Comparison of ENCODE assay signal across 21 cellular contexts in the genomic region with DNA sequence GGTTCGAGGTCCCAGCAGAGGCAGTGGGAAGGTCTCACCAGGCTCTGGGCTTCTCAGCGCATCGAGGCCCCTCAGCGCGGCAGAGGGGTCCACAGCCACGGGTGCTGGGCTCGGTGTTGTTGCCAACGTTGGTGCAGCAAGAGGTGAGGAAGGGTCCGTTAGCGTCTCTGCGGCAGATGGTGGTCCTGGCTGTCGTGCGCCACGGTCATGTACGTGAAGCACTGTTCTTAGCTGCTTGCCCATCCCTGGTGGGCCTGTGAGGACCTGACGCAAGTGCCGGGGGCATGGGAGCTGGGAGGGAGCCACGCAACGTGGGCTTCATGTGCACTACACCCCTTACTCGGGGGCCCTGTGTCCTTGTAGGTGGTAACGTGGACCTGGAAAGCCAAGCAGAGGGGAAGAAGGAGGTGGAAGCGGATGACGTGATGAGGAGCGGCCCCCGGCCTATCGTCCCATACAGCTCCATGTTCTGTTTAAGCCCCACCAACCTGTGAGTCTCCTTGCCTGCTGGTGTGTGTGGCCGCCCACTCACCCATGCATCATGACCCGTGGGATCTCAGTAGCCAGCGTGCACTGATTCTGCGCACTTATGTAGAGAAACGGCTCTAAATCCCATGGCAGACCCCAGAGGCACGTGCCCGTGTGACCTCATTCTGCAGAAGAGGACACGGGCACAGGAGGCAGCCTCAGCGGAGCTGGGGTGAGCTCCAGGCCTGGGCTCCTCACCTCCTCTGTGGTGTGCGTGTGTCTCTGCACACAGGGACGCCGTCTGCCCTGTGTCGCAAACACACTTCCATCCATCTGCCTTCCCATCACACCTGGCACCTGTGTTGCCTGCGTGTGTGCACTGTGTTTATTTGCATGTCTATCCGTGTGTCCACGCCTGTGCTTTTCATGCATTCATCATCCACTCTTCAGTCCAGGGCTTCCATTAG.
A peak's percentile ranks its signal among the peaks of the same experiment; 100 is the strongest.
DNase-seq lines count a peak whose midpoint lies in the region; ATAC-seq and TF ChIP-seq lines count a peak whose summit lies in the region.
"Had no signal": no experiment of that assay in that cellular context is flagged by ENCODE, and none has a peak within 500 bp of the region (broad histone marks: within the 10 kb centered on the region; RNA-seq: fewer than 3 reads in every experiment).

No MANE protein-coding gene starts in this region.

- no peak overlapping the region for H3K14ac ChIP-seq in H9 (ENCODE audit: insufficient read depth, low read length)

- H4K20me1 ChIP-seq in H9 (ENCODE audit: control insufficient read depth, insufficient read depth, insufficient read length): no peaks in the 10 kb centered on the region

- no peak overlapping the region for H2AK5ac ChIP-seq in H9 (ENCODE audit: insufficient read length, low read length)
- no peak overlapping the region for H2AK5ac ChIP-seq in mesendoderm (ENCODE audit: low read length)

- H3K36me3 Mint-ChIP-seq in CD14-positive monocyte: no peaks in the 10 kb centered on the region
- peaks cover 3 to 21% (median 16%) of the 10 kb centered on the region in 3 experiments; a peak in 6 of 7 replicates for H3K36me3 Mint-ChIP-seq in H9 (ENCODE audit: insufficient read depth in 1 of 3, low read depth in 3 of 3)
- peaks cover 31% of the 10 kb centered on the region for H3K36me3 Mint-ChIP-seq in endodermal cell (ENCODE audit: low read depth)
- no peaks in the 10 kb centered on the region for H3K36me3 Mint-ChIP-seq in Calu3 (ENCODE audit: insufficient read depth, unreplicated experiment)
- H3K36me3 Mint-ChIP-seq: activated naive CD4-positive, alpha-beta T cell treated with anti-CD3 and anti-CD28 coated beads, Interleukin-2, amount 50 U/mL, for 24 hours had no signal

- H3K27me3 Mint-ChIP-seq in CD14-positive monocyte (ENCODE audit: low read depth in 3 of 3) (peaks cover 3 to 11% (median 10%) of the 10 kb centered on the region in 3 donors), H9 (ENCODE audit: low read depth) (no peaks in the 10 kb centered on the region; the same call in 1 of the 2 replicates), endodermal cell (ENCODE audit: insufficient read depth) (no peaks in the 10 kb centered on the region), Calu3 (ENCODE audit: unreplicated experiment) (peaks cover 61% of the 10 kb centered on the region)

- TF ChIP-seq CTCF in CD14-positive monocyte (IDR thresholded peaks at IDR 0.05): no peak
- TF ChIP-seq CTCF in H9 (conservative IDR thresholded peaks at IDR 0.05): no peak
- TF ChIP-seq CTCF in endodermal cell (conservative IDR thresholded peaks at IDR 0.05): no peak
- no peak for TF ChIP-seq CTCF in Calu3 (IDR thresholded peaks at IDR 0.05; ENCODE audit: unreplicated experiment)

- no peak overlapping the region for H3K4me2 ChIP-seq in H9 (ENCODE audit: insufficient read depth, insufficient read length, low read length)
- H3K4me2 ChIP-seq in mesendoderm (ENCODE audit: low read length): no peak overlapping the region

- H3K23ac ChIP-seq in H9 (ENCODE audit: insufficient read length, low read depth, low read length): peak overlapping the region; percentile 13
- H3K23ac ChIP-seq in mesendoderm (ENCODE audit: low read length): no peak overlapping the region

- H2BK12ac ChIP-seq in H9 (ENCODE audit: insufficient read length, low read depth, low read length): no peak overlapping the region

- H3K79me2 ChIP-seq in H9 (ENCODE audit: insufficient read depth, low read length) (no peaks in the 10 kb centered on the region), mesendoderm (ENCODE audit: control insufficient read depth, insufficient read depth, low read length) (no peaks in the 10 kb centered on the region)

- no peaks in the 10 kb centered on the region for H3K27me3 ChIP-seq in H9 (ENCODE audit: insufficient read depth, low read length)
- no peaks in the 10 kb centered on the region for H3K27me3 ChIP-seq in endodermal cell (ENCODE audit: control insufficient read depth, insufficient read depth, low read length, poor library complexity, severe bottlenecking)
- H3K27me3 ChIP-seq in mesendoderm (ENCODE audit: insufficient read depth, low read length, poor library complexity): no peaks in the 10 kb centered on the region
- H3K27me3 ChIP-seq: ascending aorta had no signal

- H3K4me3 Mint-ChIP-seq in CD14-positive monocyte: no peak overlapping the region
- no peak overlapping the region for H3K4me3 Mint-ChIP-seq in H9
- H3K4me3 Mint-ChIP-seq in endodermal cell: no peak overlapping the region
- H3K4me3 Mint-ChIP-seq in Calu3 (ENCODE audit: low read depth, unreplicated experiment): no peak overlapping the region
- H3K4me3 Mint-ChIP-seq: activated naive CD4-positive, alpha-beta T cell treated with anti-CD3 and anti-CD28 coated beads, Interleukin-2, amount 50 U/mL, for 24 hours; CD4-positive, alpha-beta T cell; central memory CD8-positive, alpha-beta T cell; WTC11 had no signal

- H3K56ac ChIP-seq in H9 (ENCODE audit: insufficient read length, low read depth, low read length) (no peak overlapping the region), mesendoderm (ENCODE audit: low read length) (no peak overlapping the region)

- H3K4me3 ChIP-seq in endodermal cell (ENCODE audit: low read length): no peak overlapping the region
- H3K4me3 ChIP-seq in mesendoderm (ENCODE audit: low read length): no peak overlapping the region
- H3K4me3 ChIP-seq: ascending aorta had no signal

- H3K79me1 ChIP-seq in H9 (ENCODE audit: insufficient read depth, low read depth, low read length, poor library complexity, severe bottlenecking) (no peaks in the 10 kb centered on the region), mesendoderm (ENCODE audit: low read length) (no peaks in the 10 kb centered on the region)

- no TSS peak for BruUV-seq in Calu3 (replicated peaks; lab: Mats Ljungman, UMichigan)

- H2BK5ac ChIP-seq in H9 (ENCODE audit: insufficient read length, low read length): no peak overlapping the region
- no peak overlapping the region for H2BK5ac ChIP-seq in mesendoderm (ENCODE audit: low read length)

- no peak overlapping the region for H3K4ac ChIP-seq in H9 (ENCODE audit: low read depth, low read length)
- H3K4ac ChIP-seq in mesendoderm (ENCODE audit: low read depth, low read length): no peak overlapping the region

- H3K9ac ChIP-seq in H9 (ENCODE audit: extremely low read depth, insufficient read length, low read length) (no peak overlapping the region), endodermal cell (ENCODE audit: extremely low read depth, low read length, poor library complexity, severe bottlenecking) (no peak overlapping the region), mesendoderm (ENCODE audit: low read length) (no peak overlapping the region)

- WGBS in H9 (ENCODE audit: extremely low coverage, insufficient read length, low lambda C conversion rate): no CpG with 5 or more reads among the region's 42 CpGs
- WGBS in endodermal cell (ENCODE audit: insufficient coverage in 1 of 2, insufficient read length in 1 of 2), 2 experiments: 91 to 96% methylated on average over 39 to 42 of the region's 42 CpGs
- no CpG with 5 or more reads among the region's 42 CpGs for WGBS in mesendoderm (ENCODE audit: extremely low coverage, insufficient coverage, low lambda C conversion rate)

- H3K4me1 Mint-ChIP-seq in CD14-positive monocyte: no peaks in the 10 kb centered on the region
- peaks cover 0 to 12% of the 10 kb centered on the region in 2 experiments; a peak in 2 of 4 replicates for H3K4me1 Mint-ChIP-seq in H9
- H3K4me1 Mint-ChIP-seq in endodermal cell: peaks cover 27% of the 10 kb centered on the region
- H3K4me1 Mint-ChIP-seq in Calu3 (ENCODE audit: low read depth, unreplicated experiment): no peaks in the 10 kb centered on the region
- H3K4me1 Mint-ChIP-seq: activated naive CD4-positive, alpha-beta T cell treated with anti-CD3 and anti-CD28 coated beads, Interleukin-2, amount 50 U/mL, for 24 hours; central memory CD8-positive, alpha-beta T cell; WTC11 had no signal

- no peaks in the 10 kb centered on the region for H3K36me3 ChIP-seq in endodermal cell (ENCODE audit: control insufficient read depth, insufficient read depth, low read length)
- H3K36me3 ChIP-seq in mesendoderm (ENCODE audit: control insufficient read depth, insufficient read depth, low read length): no peaks in the 10 kb centered on the region
- H3K36me3 ChIP-seq: ascending aorta, neutrophil had no signal

- no peak for ATAC-seq in sciatic nerve
- ATAC-seq: WTC11 had no signal

- H3K9me3 ChIP-seq in H9 (ENCODE audit: control insufficient read depth, low read depth, low read length) (no peaks in the 10 kb centered on the region), endodermal cell (ENCODE audit: control insufficient read depth, low read length) (no peaks in the 10 kb centered on the region)
- H3K9me3 ChIP-seq: ascending aorta, neutrophil had no signal

- H2BK120ac ChIP-seq in H9 (ENCODE audit: low read depth, low read length, poor library complexity, severe bottlenecking): no peak overlapping the region
- no peak overlapping the region for H2BK120ac ChIP-seq in mesendoderm (ENCODE audit: low read depth, low read length)

- no peaks in the 10 kb centered on the region for H3K4me1 ChIP-seq in H9 (ENCODE audit: insufficient read depth, low read length)
- H3K4me1 ChIP-seq in endodermal cell (ENCODE audit: control insufficient read depth, insufficient read depth, low read length): no peaks in the 10 kb centered on the region
- H3K4me1 ChIP-seq in mesendoderm (ENCODE audit: control insufficient read depth, low read depth, low read length): no peaks in the 10 kb centered on the region
- H3K4me1 ChIP-seq: ascending aorta had no signal

- H3K27ac Mint-ChIP-seq in CD14-positive monocyte (no peak overlapping the region), H9 (no peak overlapping the region), endodermal cell (no peak overlapping the region), Calu3 (ENCODE audit: unreplicated experiment) (no peak overlapping the region)
- H3K27ac Mint-ChIP-seq: activated naive CD4-positive, alpha-beta T cell treated with anti-CD3 and anti-CD28 coated beads, Interleukin-2, amount 50 U/mL, for 24 hours; CD4-positive, alpha-beta T cell; WTC11 had no signal

- H4K91ac ChIP-seq in H9 (ENCODE audit: insufficient read length, low read depth, low read length): no peak overlapping the region

- no peak overlapping the region for H3K18ac ChIP-seq in H9 (ENCODE audit: insufficient read length, low read depth, low read length)
- H3K18ac ChIP-seq in mesendoderm (ENCODE audit: low read length): no peak overlapping the region

- H4K5ac ChIP-seq in H9 (ENCODE audit: insufficient read length, low read depth, low read length) (no peak overlapping the region), mesendoderm (ENCODE audit: low read length) (no peak overlapping the region)

- DNase-seq in CD14-positive monocyte (ENCODE audit: low spot score) (peak; percentile 40), H9 (no peak), endodermal cell (peak; percentile 37), sciatic nerve (ENCODE audit: low spot score) (peak; percentile 35), mesendoderm (no peak), Calu3 (no peak), SIG-M5 treated with dmso at 0.1 percent for 504 hours (lab: John Stamatoyannopoulos, UW; ENCODE audit: unreplicated experiment) (no peak)
- DNase-seq: DMS53; effector CD8-positive, alpha-beta T cell; foreskin melanocyte; GDM1; hippocampal formation; KBM-7; NCI-H146; NCI-H524 had no signal

- intact Hi-C loops in CD14-positive monocyte (cut with micrococcal nuclease): no loop called here
- intact Hi-C loops in sciatic nerve (cut with DNase I): no loop called here
- intact Hi-C loops in Calu3 (cut with micrococcal nuclease; ENCODE audit: unreplicated experiment): no loop called here

- no peak overlapping the region for H2AFZ ChIP-seq in H9 (ENCODE audit: low read length)

- H3K9me3 Mint-ChIP-seq in CD14-positive monocyte: peaks cover 0 to 2% (median 0%) of the 10 kb centered on the region in 7 donors
- no peaks in the 10 kb centered on the region; a peak in 1 of 5 replicates for H3K9me3 Mint-ChIP-seq in H9
- no peaks in the 10 kb centered on the region for H3K9me3 Mint-ChIP-seq in endodermal cell
- peaks cover 3% of the 10 kb centered on the region for H3K9me3 Mint-ChIP-seq in Calu3 (ENCODE audit: low read depth, unreplicated experiment)
- H3K9me3 Mint-ChIP-seq: activated naive CD4-positive, alpha-beta T cell treated with anti-CD3 and anti-CD28 coated beads, Interleukin-2, amount 50 U/mL, for 24 hours; CD4-positive, alpha-beta T cell; central memory CD8-positive, alpha-beta T cell; WTC11 had no signal

- H4K8ac ChIP-seq in H9 (replicated peaks; ENCODE audit: insufficient read length, low read depth, low read length): no peak overlapping the region
- no peak overlapping the region for H4K8ac ChIP-seq in mesendoderm (ENCODE audit: low read depth, low read length)

- no peak overlapping the region for H3T11ph ChIP-seq in H9 (ENCODE audit: low read length)

- no peak overlapping the region for H2BK20ac ChIP-seq in H9 (ENCODE audit: low read depth, low read length, poor library complexity, severe bottlenecking)

- H3K23me2 ChIP-seq in H9 (ENCODE audit: insufficient read length, low read depth, low read length, poor library complexity, severe bottlenecking): no peaks in the 10 kb centered on the region

- H2BK15ac ChIP-seq in H9 (ENCODE audit: low read depth, low read length) (no peak overlapping the region), mesendoderm (replicated peaks; ENCODE audit: low read depth) (no peak overlapping the region)

- no peak overlapping the region for H3K27ac ChIP-seq in H9 (ENCODE audit: insufficient read length, low read depth, low read length)
- no peak overlapping the region for H3K27ac ChIP-seq in endodermal cell (ENCODE audit: low read depth, low read length)
- H3K27ac ChIP-seq in mesendoderm (ENCODE audit: low read depth, low read length): no peak overlapping the region
- H3K27ac ChIP-seq: ascending aorta, neutrophil had no signal

- CTCF ChIA-PET in Calu3 (lab: Charles Lee): no interaction called here

Comparison
In these comparisons a context has a peak if more than half of its experiments do, and no peak if none do; other contexts are left out.
1. DNase-seq: peak in CD14-positive monocyte (single experiment), endodermal cell (single experiment) and sciatic nerve (single experiment); none in H9 (single experiment), mesendoderm (single experiment), Calu3 (single experiment) and SIG-M5 treated with dmso at 0.1 percent for 504 hours (single experiment).